Comparison of ENCODE assay signal across 10 cellular contexts in the genomic region with DNA sequence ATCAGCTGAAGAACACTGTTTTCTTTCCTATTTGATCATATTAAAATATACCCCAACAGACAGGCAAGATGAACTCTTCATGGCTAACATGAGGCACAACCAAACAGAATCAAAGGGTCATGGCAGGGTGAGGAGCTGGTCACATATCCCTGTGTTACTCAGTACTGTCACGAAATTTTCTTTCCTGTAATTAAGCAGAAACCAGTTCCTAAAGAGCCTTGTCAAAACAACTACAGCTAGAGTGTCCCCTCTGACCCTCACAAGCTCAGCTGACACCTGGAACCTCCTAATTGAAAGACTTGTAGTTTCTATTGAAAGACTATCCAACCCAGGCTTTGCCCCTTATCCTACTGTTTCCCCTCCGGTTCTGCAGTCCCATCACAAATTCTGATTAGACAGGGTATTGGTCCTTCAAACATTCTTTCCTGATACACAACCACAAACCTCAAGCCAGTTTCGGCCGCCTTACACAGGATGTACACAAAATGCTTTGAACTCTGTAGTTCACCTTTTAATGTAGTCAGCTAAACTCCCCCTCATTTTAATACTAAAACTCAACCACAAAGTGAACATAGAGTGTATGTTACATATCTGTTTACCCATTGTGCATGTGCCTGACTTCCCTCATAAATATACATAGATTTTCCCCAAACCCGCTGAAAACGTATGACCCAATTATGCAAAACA.
A peak's percentile ranks its signal among the peaks of the same experiment; 100 is the strongest.
DNase-seq lines count a peak whose midpoint lies in the region; ATAC-seq and TF ChIP-seq lines count a peak whose summit lies in the region.
"Had no signal": no experiment of that assay in that cellular context is flagged by ENCODE, and none has a peak within 500 bp of the region (broad histone marks: within the 10 kb centered on the region; RNA-seq: fewer than 3 reads in every experiment).

No MANE protein-coding gene starts in this region.

- no peak for TF ChIP-seq CTCF in GM13977 (IDR thresholded peaks at IDR 0.05; ENCODE audit: extremely low read depth, insufficient read depth, missing control alignments)

- peak; percentile 92 for ATAC-seq in GM19328 (IDR thresholded peaks at IDR 0.05; ENCODE audit: unreplicated experiment)
- peak; percentile 96 for ATAC-seq in HG02840 (IDR thresholded peaks at IDR 0.05; ENCODE audit: low FRiP score, unreplicated experiment)
- peak; percentile 94 for ATAC-seq in HG03565 (IDR thresholded peaks at IDR 0.05; ENCODE audit: unreplicated experiment)

- DNase-seq in GM13977 (ENCODE audit: low spot score) (peak; percentile 13), UCSD-AML1 (lab: John Stamatoyannopoulos, UW; ENCODE audit: unreplicated experiment) (no peak), T1000 (lab: John Stamatoyannopoulos, UW) (no peak), NCI-H146 treated with DMSO at 0.1 percent for 48 hours (lab: John Stamatoyannopoulos, UW; ENCODE audit: unreplicated experiment) (no peak)
- DNase-seq in activated naive CD4-positive, alpha-beta T cell (lab: John Stamatoyannopoulos, UW): no peak
- DNase-seq: endodermal cell, trophoblast cell had no signal

- in situ Hi-C loops in GM13977 (cut with MboI; ENCODE audit: low pct_unique_long_range_greater_than_20kb, low sequenced_read_pairs, unreplicated experiment): no loop called here
